ENCODE assay signal across 4 cellular contexts in the genomic region with DNA sequence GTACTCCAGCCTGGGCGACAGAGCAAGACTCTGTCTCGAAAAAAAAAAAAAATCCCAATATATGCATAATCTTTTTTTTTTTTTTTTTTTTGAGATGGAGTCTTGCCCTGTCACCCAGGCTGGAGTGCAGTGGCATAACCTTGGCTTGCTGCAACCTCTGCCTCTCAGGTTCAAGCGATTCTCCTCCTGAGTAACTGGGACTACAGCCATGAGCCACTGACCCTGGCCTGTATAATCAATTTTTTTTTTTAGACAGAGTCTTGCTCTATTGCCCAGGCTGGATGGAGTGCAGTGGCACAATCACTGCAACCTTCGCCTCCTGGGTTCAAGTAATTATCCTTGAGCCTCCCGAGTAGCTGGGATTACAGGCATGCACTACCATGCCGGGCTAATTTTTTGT. TPM values are rescaled to one million over a fixed set of nuclear protein-coding genes. Genes with fewer than 3 reads are reported as not detected.
DNase-seq lines count a peak whose midpoint lies in the region; TF ChIP-seq lines count a peak whose summit lies in the region.
"Not testable (repeated sequence)": the region's sequence is repeated elsewhere in the genome, so short reads cannot be mapped to it uniquely, and the experiment has no call there.

No MANE protein-coding gene starts in this region.

- not testable (repeated sequence) for H3K36me3 Mint-ChIP-seq in activated T-helper 1 cell treated with anti-CD3 and anti-CD28 coated beads, Interleukin-12 subunit alpha, Interleukin-12 subunit beta, Interleukin-2, Interleukin-4 antibody, amounts not matched to agents 30 ng/mL and 10 ng/mL and 1 ng/mL, durations not matched to agents 14 hours and 24 hours and 36 hours (ENCODE audit: low read depth); endodermal cell (ENCODE audit: low read depth)

- TF ChIP-seq POLR2A in adrenal gland (IDR thresholded peaks at IDR 0.05) = not testable (repeated sequence)

- not testable (repeated sequence) for H3K27me3 Mint-ChIP-seq in activated T-helper 1 cell treated with anti-CD3 and anti-CD28 coated beads, Interleukin-12 subunit alpha, Interleukin-12 subunit beta, Interleukin-2, Interleukin-4 antibody, amounts not matched to agents 30 ng/mL and 10 ng/mL and 1 ng/mL, durations not matched to agents 14 hours and 24 hours and 36 hours (ENCODE audit: insufficient read depth); endodermal cell (ENCODE audit: insufficient read depth)

- H3K27me3 ChIP-seq in adrenal gland; endodermal cell (ENCODE audit: control insufficient read depth, insufficient read depth, low read length, poor library complexity, severe bottlenecking): not testable (repeated sequence)

- WGBS in adrenal gland, 4 donors = 43 to 63% (median 58%) methylated on average over 4 to 6 of the region's 6 CpGs
- WGBS in endodermal cell (ENCODE audit: insufficient coverage in 1 of 2, insufficient read length in 1 of 2), 2 experiments = 87 to 88% methylated on average over 4 of the region's 6 CpGs

- TF ChIP-seq CTCF in adrenal gland (IDR thresholded peaks at IDR 0.05); endodermal cell (conservative IDR thresholded peaks at IDR 0.05): not testable (repeated sequence)

- H3K27ac Mint-ChIP-seq in activated T-helper 1 cell treated with anti-CD3 and anti-CD28 coated beads, Interleukin-12 subunit alpha, Interleukin-12 subunit beta, Interleukin-2, Interleukin-4 antibody, amounts not matched to agents 30 ng/mL and 10 ng/mL and 1 ng/mL, durations not matched to agents 14 hours and 24 hours and 36 hours; endodermal cell: not testable (repeated sequence)

- not testable (repeated sequence) for H3K9me3 Mint-ChIP-seq in activated T-helper 1 cell treated with anti-CD3 and anti-CD28 coated beads, Interleukin-12 subunit alpha, Interleukin-12 subunit beta, Interleukin-2, Interleukin-4 antibody, amounts not matched to agents 30 ng/mL and 10 ng/mL and 1 ng/mL, durations not matched to agents 14 hours and 24 hours and 36 hours; endodermal cell

- intact Hi-C loops in activated T-helper 1 cell treated with anti-CD3 and anti-CD28 coated beads, Interleukin-12 subunit alpha, Interleukin-12 subunit beta, Interleukin-2, Interleukin-4 antibody, amounts not matched to agents 30 ng/mL and 10 ng/mL and 1 ng/mL, durations not matched to agents 14 hours and 24 hours and 36 hours (cut with micrococcal nuclease); adrenal gland (cut with DNase I): not testable (repeated sequence)

- H3K4me3 Mint-ChIP-seq in activated T-helper 1 cell treated with anti-CD3 and anti-CD28 coated beads, Interleukin-12 subunit alpha, Interleukin-12 subunit beta, Interleukin-2, Interleukin-4 antibody, amounts not matched to agents 30 ng/mL and 10 ng/mL and 1 ng/mL, durations not matched to agents 14 hours and 24 hours and 36 hours = peak overlapping the region; percentile 93
- H3K4me3 Mint-ChIP-seq in endodermal cell = not testable (repeated sequence)

- not testable (repeated sequence) for H3K4me3 ChIP-seq in adrenal gland; endodermal cell (ENCODE audit: low read length)

- H3K36me3 ChIP-seq in adrenal gland (replicated peaks in 1 of 2); endodermal cell (ENCODE audit: control insufficient read depth, insufficient read depth, low read length): not testable (repeated sequence)

- DNase-seq in activated T-helper 1 cell treated with anti-CD3 and anti-CD28 coated beads, Interleukin-12 subunit alpha, Interleukin-12 subunit beta, Interleukin-2, Interleukin-4 antibody, amounts not matched to agents 30 ng/mL and 10 ng/mL and 1 ng/mL, durations not matched to agents 14 hours and 24 hours and 36 hours (ENCODE audit: low spot score) = not testable (repeated sequence)
- DNase-seq in adrenal gland = peak in 5 of 7 donors; percentile 22 to 63 (median 43)
- DNase-seq in endodermal cell = peak; percentile 7
- DNase-seq in mesenteric fat pad (ENCODE audit: low spot score) = peak; percentile 1

- not testable (repeated sequence) for H3K27ac ChIP-seq in adrenal gland; endodermal cell (ENCODE audit: low read depth, low read length)

- not testable (repeated sequence) for H3K9ac ChIP-seq in endodermal cell (ENCODE audit: extremely low read depth, low read length, poor library complexity, severe bottlenecking)

- not testable (repeated sequence) for H3K9me3 ChIP-seq in adrenal gland (replicated peaks in 1 of 3); endodermal cell (ENCODE audit: control insufficient read depth, low read length)

- H3K4me1 Mint-ChIP-seq in activated T-helper 1 cell treated with anti-CD3 and anti-CD28 coated beads, Interleukin-12 subunit alpha, Interleukin-12 subunit beta, Interleukin-2, Interleukin-4 antibody, amounts not matched to agents 30 ng/mL and 10 ng/mL and 1 ng/mL, durations not matched to agents 14 hours and 24 hours and 36 hours (ENCODE audit: low read depth) = peaks cover 13% of the 10 kb centered on the region
- not testable (repeated sequence) for H3K4me1 Mint-ChIP-seq in endodermal cell

- H3K4me1 ChIP-seq in adrenal gland (replicated peaks in 1 of 2); endodermal cell (ENCODE audit: control insufficient read depth, insufficient read depth, low read length): not testable (repeated sequence)

RNA-seq across cellular contexts. Expression of gene MYBL2, which starts 11.7 kb away (rescaled TPM):
- 95.1 and 95.5 TPM in 2 replicates for total RNA-seq in activated T-helper 1 cell treated with anti-CD3 and anti-CD28 coated beads, Interleukin-12 subunit alpha, Interleukin-12 subunit beta, Interleukin-2, Interleukin-4 antibody, amounts not matched to agents 30 ng/mL and 10 ng/mL and 1 ng/mL, durations not matched to agents 14 hours and 24 hours and 36 hours
- total RNA-seq in adrenal gland (1 to 10 TPM in 4 of 8 donors, under 1 TPM in 3, not detected in 1; 0.17 to 1.7 (median 1.0) TPM), endodermal cell (100 to 1,000 TPM; 139 to 182 TPM), mesenteric fat pad (not detected)
- 1 to 10 TPM in 1 of 3 donors, under 1 TPM in 2; 0.48 to 1.5 (median 0.57) TPM for polyA plus RNA-seq in adrenal gland
- 93.4 TPM for polyA plus RNA-seq in endodermal cell (2013, experiment 1 of 2)
- 93.2 TPM for polyA plus RNA-seq in endodermal cell (2013, experiment 2 of 2)

Comparison
In these comparisons a context has a peak if more than half of its experiments do, and no peak if none do; other contexts are left out.
1. RNA of gene MYBL2, which starts 11.7 kb away (total RNA-seq): 139 to 182 TPM in endodermal cell and 95.1 to 95.5 TPM in activated T-helper 1 cell treated with anti-CD3 and anti-CD28 coated beads, Interleukin-12 subunit alpha, Interleukin-12 subunit beta, Interleukin-2, Interleukin-4 antibody, amounts not matched to agents 30 ng/mL and 10 ng/mL and 1 ng/mL, durations not matched to agents 14 hours and 24 hours and 36 hours; 0.17 to 1.7 TPM in adrenal gland and not detected in mesenteric fat pad (single experiment); every median in the first group is over 10 times any median in the second.